11 cellular contexts compared by ENCODE assay signal in genomic region chr17:63431939-63432804, GRCh38. TPM values are rescaled to one million over a fixed set of nuclear protein-coding genes. Genes with fewer than 3 reads are reported as not detected.
DNase-seq lines count a peak whose midpoint lies in the region; ATAC-seq, FAIRE-seq and TF ChIP-seq lines count a peak whose summit lies in the region.
"Had no signal": no experiment of that assay in that cellular context is flagged by ENCODE, and none has a peak within 500 bp of the region (broad histone marks: within the 10 kb centered on the region; RNA-seq: fewer than 3 reads in every experiment).

No MANE protein-coding gene starts in this region.

- H3K36me3 ChIP-seq in GM23248 (ENCODE audit: low read depth) (no peaks in the 10 kb centered on the region), esophagus muscularis mucosa (peaks cover 0 to 4% (median 0%) of the 10 kb centered on the region in 4 donors), sigmoid colon (no peaks in the 10 kb centered on the region)

- H3K4me3 ChIP-seq in GM23248: no peak overlapping the region
- no peak overlapping the region for H3K4me3 ChIP-seq in esophagus muscularis mucosa
- H3K4me3 ChIP-seq in sigmoid colon: no peak overlapping the region

- no peak for ATAC-seq in GM19455 (IDR thresholded peaks at IDR 0.05; ENCODE audit: unreplicated experiment)

- no peaks in the 10 kb centered on the region for H3K9me2 ChIP-seq in GM23248 (ENCODE audit: insufficient read depth)

- H3K36me3 Mint-ChIP-seq in Calu3 (ENCODE audit: insufficient read depth, unreplicated experiment): peaks cover 16% of the 10 kb centered on the region

- H3K9me3 ChIP-seq in GM23248 (ENCODE audit: low read depth): no peaks in the 10 kb centered on the region
- no peaks in the 10 kb centered on the region for H3K9me3 ChIP-seq in esophagus muscularis mucosa
- no peaks in the 10 kb centered on the region for H3K9me3 ChIP-seq in sigmoid colon

- H3K27me3 ChIP-seq in GM23248 (replicated peaks; ENCODE audit: insufficient read depth) (no peaks in the 10 kb centered on the region), esophagus muscularis mucosa (no peaks in the 10 kb centered on the region), sigmoid colon (no peaks in the 10 kb centered on the region)

- DNase-seq in GM23248: peak; percentile 20
- DNase-seq in RWPE1 (ENCODE audit: low spot score): no peak
- no peak for DNase-seq in esophagus muscularis mucosa (ENCODE audit: extremely low spot score)
- no peak for DNase-seq in sigmoid colon
- no peak for DNase-seq in Calu3
- DNase-seq in GM12892 (ENCODE audit: insufficient read length): no peak
- DNase-seq: activated CD8-positive, alpha-beta memory T cell treated with anti-CD3 and anti-CD28 coated beads for 24 hours; effector memory CD4-positive, alpha-beta T cell; NCI-H2107 had no signal

- no peak overlapping the region for H3K4me3 Mint-ChIP-seq in Calu3 (ENCODE audit: low read depth, unreplicated experiment)
- H3K4me3 Mint-ChIP-seq: stimulated activated naive CD8-positive, alpha-beta T cell treated with anti-CD3 and anti-CD28 coated beads, Interleukin-15, Interleukin-2, amounts not matched to agents 100 ng/mL and 50 ng/mL, for 24 hours had no signal

- POLR2A ChIA-PET in RWPE1 (lab: Yijun Ruan, JAX; ENCODE audit: low non-redundant PET): interaction anchor here (0.6 kb wide), 1 partner anchor 389 kb away, joined by 3 read pairs; no protein-coding TSS in a partner anchor

- H3K4me1 Mint-ChIP-seq in Calu3 (ENCODE audit: low read depth, unreplicated experiment): no peaks in the 10 kb centered on the region

- H3K27ac Mint-ChIP-seq in Calu3 (ENCODE audit: unreplicated experiment): no peak overlapping the region
- H3K27ac Mint-ChIP-seq: stimulated activated naive CD8-positive, alpha-beta T cell treated with anti-CD3 and anti-CD28 coated beads, Interleukin-15, Interleukin-2, amounts not matched to agents 100 ng/mL and 50 ng/mL, for 24 hours had no signal

- H3K4me1 ChIP-seq in GM23248 (ENCODE audit: insufficient read depth): peaks cover 22% of the 10 kb centered on the region
- peaks cover 28 to 45% (median 43%) of the 10 kb centered on the region in 4 donors for H3K4me1 ChIP-seq in esophagus muscularis mucosa
- H3K4me1 ChIP-seq in sigmoid colon: peaks cover 0 to 34% (median 27%) of the 10 kb centered on the region in 4 donors

- H3K27me3 Mint-ChIP-seq in Calu3 (ENCODE audit: unreplicated experiment): no peaks in the 10 kb centered on the region
- H3K27me3 Mint-ChIP-seq: stimulated activated naive CD8-positive, alpha-beta T cell treated with anti-CD3 and anti-CD28 coated beads, Interleukin-15, Interleukin-2, amounts not matched to agents 100 ng/mL and 50 ng/mL, for 24 hours had no signal

- TF ChIP-seq EP300 in esophagus muscularis mucosa (IDR thresholded peaks at IDR 0.05) (no peak), sigmoid colon (IDR thresholded peaks at IDR 0.05) (no peak)

- no peak for TF ChIP-seq POLR2A in esophagus muscularis mucosa (IDR thresholded peaks at IDR 0.05; ENCODE audit: low read depth)
- TF ChIP-seq POLR2A in sigmoid colon (IDR thresholded peaks at IDR 0.05): no peak
- no peak for TF ChIP-seq POLR2A in GM12892 (IDR thresholded peaks at IDR 0.05; ENCODE audit: low read depth, low read length)

- in situ Hi-C loops in GM23248 (cut with MboI): no loop called here

- no peak overlapping the region for H2AFZ ChIP-seq in GM23248

- no peaks in the 10 kb centered on the region for H3K79me2 ChIP-seq in GM23248 (ENCODE audit: insufficient read depth)

- H3K9me3 Mint-ChIP-seq in Calu3 (ENCODE audit: low read depth, unreplicated experiment): no peaks in the 10 kb centered on the region
- H3K9me3 Mint-ChIP-seq: stimulated activated naive CD8-positive, alpha-beta T cell treated with anti-CD3 and anti-CD28 coated beads, Interleukin-15, Interleukin-2, amounts not matched to agents 100 ng/mL and 50 ng/mL, for 24 hours had no signal

- peak overlapping the region; percentile 98 for H3K27ac ChIP-seq in GM23248
- peak overlapping the region; percentile 87 for H3K27ac ChIP-seq in RWPE1
- H3K27ac ChIP-seq in esophagus muscularis mucosa (replicated peaks in 1 of 4): peak overlapping the region; percentile 9 to 74 (median 44)
- peak overlapping the region; percentile 29 to 75 (median 43) for H3K27ac ChIP-seq in sigmoid colon

- TF ChIP-seq CTCF in RWPE1 (conservative IDR thresholded peaks at IDR 0.05; ENCODE audit: low read depth): no peak
- no peak for TF ChIP-seq CTCF in esophagus muscularis mucosa (IDR thresholded peaks at IDR 0.05)
- TF ChIP-seq CTCF in sigmoid colon (IDR thresholded peaks at IDR 0.05): no peak
- TF ChIP-seq CTCF in Calu3 (IDR thresholded peaks at IDR 0.05; ENCODE audit: unreplicated experiment): no peak

- CTCF ChIA-PET in RWPE1 (lab: Yijun Ruan, JAX) (interaction anchor here (0.6 to 1.5 kb wide), 2 partner anchors 13 to 137 kb away, joined by 3 read pairs; no protein-coding TSS in a partner anchor), Calu3 (lab: Charles Lee) (no interaction called here)

- H4K20me1 ChIP-seq in GM23248 (ENCODE audit: insufficient read depth): no peaks in the 10 kb centered on the region

- intact Hi-C loops in esophagus muscularis mucosa (cut with DNase I) (no loop called here), sigmoid colon (cut with DNase I) (no loop called here), Calu3 (cut with micrococcal nuclease; ENCODE audit: unreplicated experiment) (no loop called here)

- FAIRE-seq in GM12892 (lab: Jason Lieb, UNC): no peak

- no TSS peak for BruUV-seq in Calu3 (replicated peaks; lab: Mats Ljungman, UMichigan)

- peaks cover 21% of the 10 kb centered on the region for H3F3A ChIP-seq in GM23248 (ENCODE audit: insufficient read depth)

- peak overlapping the region; percentile 29 for H3K4me2 ChIP-seq in GM23248 (ENCODE audit: unreplicated experiment)

- peak overlapping the region; percentile 86 for H3K9ac ChIP-seq in GM23248

- 89 to 91% methylated on average over 16 of the region's 16 CpGs for WGBS in GM23248 (ENCODE audit: low coverage in 1 of 2, low lambda C conversion rate in 2 of 2, missing lambda C conversion rate in 2 of 2), 2 experiments
- 81% methylated on average over 15 of the region's 16 CpGs for WGBS in esophagus muscularis mucosa
- WGBS in sigmoid colon, 2 donors: 20 to 65% methylated on average over 16 of the region's 16 CpGs

RNA-seq across cellular contexts. Expression of gene CYB561, which starts 13.9 kb away (rescaled TPM):
- 10.7 and 15.9 TPM in 2 replicates for total RNA-seq in GM23248 (2014; rRNA removed; shearing (Covaris generic))
- polyA plus RNA-seq in GM23248 (2016; fragmentation: Nextera tagmentation; extraction: Ambion mirVana): 18.4 and 19.1 TPM in 2 replicates
- 10 to 100 TPM in 3 of 4 donors, 1 to 10 TPM in 1; 8.8 to 17.0 (median 13.2) TPM for total RNA-seq in esophagus muscularis mucosa
- total RNA-seq in sigmoid colon: 10 to 100 TPM in 3 of 4 donors, 1 to 10 TPM in 1; 6.3 to 16.4 (median 12.9) TPM
- 10 to 100 TPM in 2 of 3 donors, 1 to 10 TPM in 1; 9.0 to 59.2 (median 10.2) TPM for polyA plus RNA-seq in sigmoid colon
- total RNA-seq in Calu3 (2022): 50.3 and 52.1 TPM in 2 replicates
- 3.3 TPM for polyA plus RNA-seq in GM12892 (2012; ENCODE audit: missing spikeins)

RNA-seq across cellular contexts. Expression of gene ACE, which starts 44.7 kb away (rescaled TPM):
- 3.2 and 3.4 TPM in 2 replicates for total RNA-seq in GM23248 (2014; rRNA removed; shearing (Covaris generic))
- polyA plus RNA-seq in GM23248 (2016; fragmentation: Nextera tagmentation; extraction: Ambion mirVana) (1.6 and 2.2 TPM in 2 replicates), sigmoid colon (1 to 10 TPM; 2.4 to 9.8 (median 2.5) TPM)
- total RNA-seq in esophagus muscularis mucosa (1 to 10 TPM; 2.5 to 9.6 (median 4.9) TPM), sigmoid colon (10 to 100 TPM in 1 of 4 donors, 1 to 10 TPM in 3; 1.4 to 24.9 (median 2.8) TPM), Calu3 (2022) (5.9 and 7.1 TPM in 2 replicates)
- polyA plus RNA-seq in GM12892 (2012; ENCODE audit: missing spikeins): 0.25 TPM

Comparison
In these comparisons a context has a peak if more than half of its experiments do, and no peak if none do; other contexts are left out.
1. H3K27ac ChIP-seq: peak in every context shown above with its lines; median percentile 98 in GM23248; 87 in RWPE1; 44 in esophagus muscularis mucosa; 43 in sigmoid colon.